13 cellular contexts compared by ENCODE assay signal in genomic region chr7:92293887-92294616, GRCh38. TPM values are rescaled to one million over a fixed set of nuclear protein-coding genes. Genes with fewer than 3 reads are reported as not detected.
DNase-seq lines count a peak whose midpoint lies in the region; ATAC-seq, FAIRE-seq and TF ChIP-seq lines count a peak whose summit lies in the region.
"Had no signal": no experiment of that assay in that cellular context is flagged by ENCODE, and none has a peak within 500 bp of the region (broad histone marks: within the 10 kb centered on the region; RNA-seq: fewer than 3 reads in every experiment).

No MANE protein-coding gene starts in this region.

- H3K27ac ChIP-seq in SK-N-MC (peak overlapping the region; percentile 72; the same call in 1 of the 2 replicates), psoas muscle (no peak overlapping the region)

- intact Hi-C loops in psoas muscle (cut with DNase I), result no loop called here

- H3K36me3 ChIP-seq in SK-N-MC (ENCODE audit: insufficient read depth, low read length) (0 out of 2 replicates have a peak, but pooled peaks cover 3% of the 10 kb centered on the region), psoas muscle (ENCODE audit: insufficient read depth in 1 of 2, low read depth in 1 of 2) (peaks cover 0 to 7% of the 10 kb centered on the region in 2 donors)

- WGBS in psoas muscle, 3 donors, result 54 to 69% (median 64%) methylated on average over 2 of the region's 2 CpGs

- ATAC-seq in psoas muscle, result no peak
- ATAC-seq in GM21381 (IDR thresholded peaks at IDR 0.05; ENCODE audit: unreplicated experiment), result no peak
- ATAC-seq in GM18909 (IDR thresholded peaks at IDR 0.05; ENCODE audit: poor library complexity, unreplicated experiment), result no peak

- peaks cover 13% of the 10 kb centered on the region for H3K4me1 ChIP-seq in psoas muscle

- H3K9ac ChIP-seq in SK-N-MC (ENCODE audit: insufficient read length), result peak overlapping the region; percentile 54

- DNase-seq in D721Med (ENCODE audit: insufficient read length, low spot score) (no peak), SK-N-MC (ENCODE audit: low read depth, low spot score) (no peak), fibroblast of mammary gland (ENCODE audit: low read depth) (peak; percentile 9), psoas muscle (no peak), cerebellum (ENCODE audit: low spot score) (no peak), occipital lobe (lab: John Stamatoyannopoulos, UW) (no peak)
- DNase-seq: CD4-positive, alpha-beta memory T cell; GOT3; NCI-H69; SIG-M5 had no signal

- H3K27me3 ChIP-seq in psoas muscle (ENCODE audit: insufficient read depth in 3 of 3, low read length in 2 of 3), result no peaks in the 10 kb centered on the region

- H3K9me3 ChIP-seq in SK-N-MC (ENCODE audit: low read depth, low read length) (no peaks in the 10 kb centered on the region), psoas muscle (no peaks in the 10 kb centered on the region)

- peak; percentile 80 for FAIRE-seq in D721Med (lab: Jason Lieb, UNC)
- FAIRE-seq: HTR-8/SVneo had no signal

- H3K4me3 ChIP-seq in SK-N-MC (peak overlapping the region; percentile 60), fibroblast of mammary gland (ENCODE audit: control insufficient read depth, low read depth, low read length) (no peak overlapping the region), psoas muscle (peak overlapping the region; percentile 20)

- TF ChIP-seq CTCF in D721Med (IDR thresholded peaks at IDR 0.05; ENCODE audit: insufficient read depth, missing control alignments) (no peak), fibroblast of mammary gland (conservative IDR thresholded peaks at IDR 0.05; ENCODE audit: control insufficient read depth, insufficient read depth, low read depth, low read length) (no peak), psoas muscle (IDR thresholded peaks at IDR 0.05) (no peak)

RNA-seq across cellular contexts. Expression of gene ANKIB1, which starts 48.3 kb away (rescaled TPM):
- 10 to 100 TPM; 23.3 to 31.9 (median 26.7) TPM for total RNA-seq in psoas muscle
- polyA plus RNA-seq in psoas muscle, result 10 to 100 TPM in 1 of 3 donors, 1 to 10 TPM in 2; 4.9 to 14.6 (median 7.3) TPM
- total RNA-seq in cerebellum, result 88.2 TPM
- total RNA-seq in occipital lobe, result 113 TPM

RNA-seq across cellular contexts. Expression of gene KRIT1, which starts 48.3 kb away (rescaled TPM):
- total RNA-seq in psoas muscle (10 to 100 TPM; 23.5 to 30.5 (median 26.7) TPM), cerebellum (80.9 TPM), occipital lobe (119 TPM)
- polyA plus RNA-seq in psoas muscle, result 10 to 100 TPM; 12.4 to 31.7 (median 14.0) TPM
